In the genomic region with DNA sequence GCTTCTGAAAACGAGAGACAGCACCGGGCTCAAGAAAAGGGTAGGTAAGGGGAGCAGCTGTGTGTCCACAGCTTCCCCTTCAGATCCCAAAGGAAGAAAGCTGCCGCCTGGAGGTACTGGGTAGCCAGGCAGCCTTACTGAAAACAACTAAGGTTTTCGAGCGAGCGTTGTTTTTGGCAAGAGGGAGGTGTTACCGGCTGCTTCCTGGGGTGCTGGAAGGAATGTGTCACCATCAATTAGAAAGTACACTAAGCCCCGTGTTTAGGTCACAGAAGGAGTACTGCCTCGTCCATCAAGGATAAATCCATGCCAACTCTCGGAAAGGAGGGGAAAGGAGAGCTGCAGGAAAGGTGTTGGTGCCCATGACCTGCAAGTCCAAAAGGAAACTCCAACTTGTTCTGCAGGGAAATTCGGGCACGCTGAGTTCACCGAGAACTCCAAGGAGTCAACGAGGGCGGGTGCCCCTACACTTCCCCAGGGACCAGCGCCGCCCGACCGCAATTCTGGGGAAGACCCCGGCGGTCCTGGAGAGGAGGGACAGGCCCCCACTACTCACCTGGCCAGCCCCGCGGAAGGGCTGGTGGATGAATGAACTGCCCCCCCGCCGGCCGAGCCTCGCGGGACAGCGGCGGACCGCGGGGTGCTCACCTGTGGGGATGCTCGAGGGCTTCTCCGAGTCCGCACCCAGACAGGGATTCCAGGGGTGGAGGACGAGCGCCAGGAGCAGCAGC, we compare ENCODE assay signal across 7 cellular contexts. TPM values are rescaled to one million over a fixed set of nuclear protein-coding genes. Genes with fewer than 3 reads are reported as not detected.
A peak's percentile ranks its signal among the peaks of the same experiment; 100 is the strongest.
DNase-seq lines count a peak whose midpoint lies in the region; ATAC-seq and TF ChIP-seq lines count a peak whose summit lies in the region.

No MANE protein-coding gene starts in this region.

- peak overlapping the region; percentile 93 for H3K9ac ChIP-seq in adipocyte (ENCODE audit: low read length)

- intact Hi-C loops in Right ventricle myocardium inferior (cut with DNase I), result loop anchor here (2.0 to 5.0 kb wide), 2 partner anchors 22 to 88 kb away; no protein-coding TSS in a partner anchor

- H3K4me1 ChIP-seq in adipocyte (ENCODE audit: control insufficient read depth, insufficient read depth, low read length), result peaks cover 67% of the 10 kb centered on the region
- H3K4me1 ChIP-seq in neuron (ENCODE audit: insufficient read depth, low read length), result no peaks in the 10 kb centered on the region

- peak; percentile 15 for ATAC-seq in HG02763 (IDR thresholded peaks at IDR 0.05; ENCODE audit: unreplicated experiment)
- ATAC-seq in Right ventricle myocardium inferior, result peak; percentile 57

- H2AFZ ChIP-seq in neuron (ENCODE audit: low read depth, low read length), result peak overlapping the region; percentile 97

- peak; percentile 29 for DNase-seq in GM10266 (ENCODE audit: extremely low spot score)
- DNase-seq in NCI-H460 (ENCODE audit: extremely low read depth, low read depth), result peak; percentile 51
- peak; percentile 90 for DNase-seq in adipocyte (ENCODE audit: low read depth)
- DNase-seq in Right ventricle myocardium inferior (ENCODE audit: missing footprints), result no peak
- DNase-seq in NOMO-1 (lab: John Stamatoyannopoulos, UW; ENCODE audit: unreplicated experiment in 2 of 2), result no peak

- H3K36me3 ChIP-seq in adipocyte (ENCODE audit: control insufficient read depth, insufficient read depth, low read length, severe bottlenecking) (no peaks in the 10 kb centered on the region), neuron (ENCODE audit: insufficient read depth, low read length) (no peaks in the 10 kb centered on the region)

- H3K9me3 ChIP-seq in adipocyte (ENCODE audit: control insufficient read depth, low read length) (no peaks in the 10 kb centered on the region), neuron (ENCODE audit: low read length) (peaks cover 2% of the 10 kb centered on the region)

- peak overlapping the region; percentile 98 for H3K4me3 ChIP-seq in adipocyte (ENCODE audit: low read length)
- peak overlapping the region; percentile 56 for H3K4me3 ChIP-seq in neuron (ENCODE audit: low read length)

- H3K27me3 ChIP-seq in adipocyte (replicated peaks; ENCODE audit: control insufficient read depth, insufficient read depth, low read length) (no peaks in the 10 kb centered on the region), neuron (ENCODE audit: insufficient read depth, low read length) (no peaks in the 10 kb centered on the region)

- no peak for TF ChIP-seq CTCF in GM10266 (IDR thresholded peaks at IDR 0.05; ENCODE audit: control insufficient read depth, insufficient read depth, low read depth, missing control alignments)

RNA-seq across cellular contexts. Expression of gene PLOD2, which starts 0.6 kb away (rescaled TPM):
- total RNA-seq in NCI-H460 (2014; rRNA removed; shearing (Covaris generic)), result 36.0 and 39.5 TPM in 2 replicates
- 16.4 and 17.1 TPM in 2 replicates for polyA plus RNA-seq in NCI-H460 (2014; cell fraction: nucleus; rRNA removed)
- 19.7 TPM for total RNA-seq in Right ventricle myocardium inferior

Comparison
In these comparisons a context has a peak if more than half of its experiments do, and no peak if none do; other contexts are left out.
1. DNase-seq: peak in GM10266 (single experiment), NCI-H460 (single experiment) and adipocyte (single experiment); none in Right ventricle myocardium inferior (single experiment) and NOMO-1 (0 of 2).